8 cellular contexts compared by ENCODE assay signal in the genomic region with DNA sequence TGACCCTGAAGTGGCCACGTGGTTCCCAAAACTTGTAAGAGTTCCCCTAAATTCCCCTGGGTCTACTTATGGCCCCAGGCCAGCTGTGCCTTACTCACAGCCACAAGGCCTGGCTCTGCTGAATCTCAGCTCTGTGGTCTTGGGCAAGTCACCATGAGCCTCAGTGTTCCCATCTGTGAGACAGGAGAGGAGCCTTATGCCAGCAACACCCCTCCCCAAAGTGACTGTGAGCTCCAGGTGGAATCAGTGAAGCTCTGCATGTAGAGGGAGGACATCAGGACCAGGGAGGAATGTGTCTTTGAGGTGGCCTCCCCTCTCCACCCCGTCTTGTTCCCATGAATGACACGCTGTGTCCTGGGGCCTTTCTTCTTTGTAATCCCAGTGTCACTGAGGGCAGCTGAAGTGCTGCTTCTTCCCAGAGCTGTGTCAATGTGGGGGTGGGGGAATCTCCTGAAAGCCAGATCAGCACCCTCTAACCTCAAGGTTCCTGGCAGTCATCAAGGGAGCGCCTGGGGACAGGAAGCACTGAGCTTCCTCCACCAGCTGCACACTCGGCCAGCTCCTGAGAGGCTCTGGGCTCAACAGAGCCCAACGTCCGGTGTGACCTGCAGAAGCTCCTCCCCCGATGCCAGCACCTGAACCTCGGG.
DNase-seq lines count a peak whose midpoint lies in the region; ATAC-seq and TF ChIP-seq lines count a peak whose summit lies in the region.

No MANE protein-coding gene starts in this region.

- no peak overlapping the region for H2BK15ac ChIP-seq in mesendoderm (replicated peaks; ENCODE audit: low read depth)

- H3K27me3 ChIP-seq in adrenal gland (no peaks in the 10 kb centered on the region), mesendoderm (ENCODE audit: insufficient read depth, low read length, poor library complexity) (no peaks in the 10 kb centered on the region)

- intact Hi-C loops in adrenal gland (cut with DNase I) = no loop called here

- H3K4ac ChIP-seq in mesendoderm (ENCODE audit: low read depth, low read length) = no peak overlapping the region

- H3K79me1 ChIP-seq in mesendoderm (ENCODE audit: low read length) = no peaks in the 10 kb centered on the region

- no peak overlapping the region for H3K4me2 ChIP-seq in mesendoderm (ENCODE audit: low read length)

- H3K27ac ChIP-seq in adrenal gland = peak overlapping the region in 3 of 5 donors; percentile 24 to 82 (median 34)
- H3K27ac ChIP-seq in mesendoderm (ENCODE audit: low read depth, low read length) = no peak overlapping the region

- peak; percentile 55 for ATAC-seq in GM21737 (IDR thresholded peaks at IDR 0.05; ENCODE audit: unreplicated experiment)

- DNase-seq in NOMO-1 treated with DMSO at 0.1 percent for 48 hours (lab: John Stamatoyannopoulos, UW; ENCODE audit: unreplicated experiment) (peak; percentile 18), NOMO-1 treated with dmso at 0.1 percent for 144 hours (lab: John Stamatoyannopoulos, UW; ENCODE audit: unreplicated experiment) (no peak), LHCN-M2 (ENCODE audit: low read depth) (peak; percentile 94), adrenal gland (peak; percentile 39 to 77 (median 69)), mesendoderm (peak; percentile 39), NCI-H1092 (lab: John Stamatoyannopoulos, UW) (no peak), SKM-1 treated with dmso at 0.1 percent for 144 hours (lab: John Stamatoyannopoulos, UW; ENCODE audit: unreplicated experiment) (no peak)

- no peak overlapping the region for H3K4me3 ChIP-seq in adrenal gland
- no peak overlapping the region for H3K4me3 ChIP-seq in mesendoderm (ENCODE audit: low read length)

- H3K9ac ChIP-seq in mesendoderm (ENCODE audit: low read length) = no peak overlapping the region

- no peak for TF ChIP-seq POLR2A in adrenal gland (IDR thresholded peaks at IDR 0.05)

- no peak overlapping the region for H4K8ac ChIP-seq in mesendoderm (ENCODE audit: low read depth, low read length)

- H2BK120ac ChIP-seq in mesendoderm (ENCODE audit: low read depth, low read length) = no peak overlapping the region

- H3K23ac ChIP-seq in mesendoderm (ENCODE audit: low read length) = peak overlapping the region; percentile 15

- H3K36me3 ChIP-seq in adrenal gland (replicated peaks in 1 of 2) = no peaks in the 10 kb centered on the region
- H3K36me3 ChIP-seq in mesendoderm (ENCODE audit: control insufficient read depth, insufficient read depth, low read length) = no peaks in the 10 kb centered on the region

- H3K79me2 ChIP-seq in mesendoderm (ENCODE audit: control insufficient read depth, insufficient read depth, low read length) = no peaks in the 10 kb centered on the region

- H3K18ac ChIP-seq in mesendoderm (ENCODE audit: low read length) = no peak overlapping the region

- H2AK5ac ChIP-seq in mesendoderm (ENCODE audit: low read length) = peak overlapping the region; percentile 35

- peak overlapping the region; percentile 52 for H3K56ac ChIP-seq in mesendoderm (ENCODE audit: low read length)

- 40 to 48% (median 46%) methylated on average over 6 to 9 of the region's 9 CpGs for WGBS in adrenal gland, 4 donors
- no CpG with 5 or more reads among the region's 9 CpGs for WGBS in mesendoderm (ENCODE audit: extremely low coverage, insufficient coverage, low lambda C conversion rate)

- TF ChIP-seq CTCF in adrenal gland (IDR thresholded peaks at IDR 0.05) = no peak

- H3K9me3 ChIP-seq in adrenal gland (replicated peaks in 1 of 3) = no peaks in the 10 kb centered on the region

- peaks cover 10 to 17% of the 10 kb centered on the region in 2 donors for H3K4me1 ChIP-seq in adrenal gland (replicated peaks in 1 of 2)
- peaks cover 29% of the 10 kb centered on the region for H3K4me1 ChIP-seq in mesendoderm (ENCODE audit: control insufficient read depth, low read depth, low read length)

- no peak overlapping the region for H4K5ac ChIP-seq in mesendoderm (ENCODE audit: low read length)

- peak overlapping the region; percentile 39 for H2BK5ac ChIP-seq in mesendoderm (ENCODE audit: low read length)

Comparison
In these comparisons a context has a peak if more than half of its experiments do, and no peak if none do; other contexts are left out.
1. DNase-seq: peak in NOMO-1 treated with DMSO at 0.1 percent for 48 hours (single experiment), LHCN-M2 (single experiment), adrenal gland (7 of 7) and mesendoderm (single experiment); none in NOMO-1 treated with dmso at 0.1 percent for 144 hours (single experiment), NCI-H1092 (single experiment) and SKM-1 treated with dmso at 0.1 percent for 144 hours (single experiment).